8 cellular contexts compared by ENCODE assay signal in the genomic region with DNA sequence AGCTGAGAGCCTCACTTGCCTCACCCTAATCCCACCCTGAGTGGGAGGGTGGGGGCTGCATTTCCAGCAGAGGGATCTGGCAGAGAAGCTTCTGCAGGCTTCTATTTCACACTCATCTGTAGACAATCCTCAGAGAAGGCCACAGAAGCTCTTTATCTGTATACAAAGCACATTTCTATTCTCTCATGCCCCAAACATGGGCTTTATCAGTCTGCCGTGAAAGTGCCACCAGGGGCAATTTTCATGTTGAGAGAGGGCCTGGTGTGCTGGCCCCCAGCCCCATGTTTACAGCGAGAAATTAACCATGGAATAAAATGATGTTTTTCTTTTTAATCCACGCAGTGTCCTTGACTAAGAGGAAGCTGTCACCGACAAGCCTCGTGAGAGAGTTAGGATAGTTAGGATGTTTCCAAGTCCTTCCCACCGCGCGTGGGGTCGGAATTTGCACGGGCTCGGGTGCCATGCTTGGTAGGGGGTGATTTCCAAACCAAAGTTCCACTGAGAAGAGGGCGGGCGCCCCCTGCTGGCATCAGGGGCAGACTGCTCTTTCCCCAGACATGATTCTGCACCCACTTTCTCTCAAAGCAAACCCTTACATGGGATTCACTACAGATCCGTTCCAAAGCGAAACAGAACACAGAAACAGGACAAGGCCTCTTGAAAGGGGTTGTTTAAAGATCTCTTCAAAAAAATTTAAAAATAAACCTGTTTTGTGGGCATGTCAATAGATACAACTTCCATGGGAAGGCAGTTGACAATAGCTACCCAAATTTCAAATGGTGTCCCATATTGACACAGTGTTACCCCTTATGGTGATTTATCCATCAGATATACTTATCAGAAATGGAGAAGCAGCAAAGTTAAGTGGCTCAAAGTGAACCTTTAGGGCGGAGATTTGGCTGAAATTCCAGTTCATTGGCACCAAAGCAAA. TPM values are rescaled to one million over a fixed set of nuclear protein-coding genes. Genes with fewer than 3 reads are reported as not detected.
DNase-seq lines count a peak whose midpoint lies in the region; ATAC-seq, FAIRE-seq and TF ChIP-seq lines count a peak whose summit lies in the region.

No MANE protein-coding gene starts in this region.

- ATAC-seq in mucosa of descending colon = peak; percentile 71
- ATAC-seq in HG03139 (IDR thresholded peaks at IDR 0.05; ENCODE audit: unreplicated experiment) = no peak

- no peaks in the 10 kb centered on the region for H3K4me1 ChIP-seq in endodermal cell (ENCODE audit: control insufficient read depth, insufficient read depth, low read length)
- peaks cover 4% of the 10 kb centered on the region for H3K4me1 ChIP-seq in mucosa of descending colon (ENCODE audit: low read depth)

- WGBS in endodermal cell (ENCODE audit: insufficient coverage in 1 of 2, insufficient read length in 1 of 2), 2 experiments = 26 to 34% methylated on average over 7 to 16 of the region's 16 CpGs

- peak; percentile 70 for FAIRE-seq in H54 (lab: Jason Lieb, UNC)

- peaks cover 11% of the 10 kb centered on the region for H3K4me1 Mint-ChIP-seq in endodermal cell

- H3K36me3 ChIP-seq in endodermal cell (ENCODE audit: control insufficient read depth, insufficient read depth, low read length) (no peaks in the 10 kb centered on the region), mucosa of descending colon (ENCODE audit: low read depth) (no peaks in the 10 kb centered on the region)

- peaks cover 6% of the 10 kb centered on the region for H3K36me3 Mint-ChIP-seq in endodermal cell (ENCODE audit: low read depth)

- peaks cover 3% of the 10 kb centered on the region for H3K27me3 Mint-ChIP-seq in endodermal cell (ENCODE audit: insufficient read depth)

- no peak for TF ChIP-seq POLR2A in H54 (IDR thresholded peaks at IDR 0.05; ENCODE audit: low read depth, low read length)

- H3K9me3 Mint-ChIP-seq in endodermal cell = peaks cover 37% of the 10 kb centered on the region

- peak; percentile 64 for DNase-seq in AG09319 (ENCODE audit: extremely low read depth, low read depth)
- DNase-seq in H54 (ENCODE audit: insufficient read length, low spot score) = peak; percentile 48
- peak; percentile 78 to 90 for DNase-seq in NCI-H524 (lab: John Stamatoyannopoulos, UW)
- peak; percentile 20 to 28 for DNase-seq in activated CD8-positive, alpha-beta memory T cell treated with anti-CD3 and anti-CD28 coated beads for 4 hours (ENCODE audit: low read depth in 2 of 2)
- peak; percentile 88 for DNase-seq in endodermal cell
- peak in 2 of 3 donors; percentile 83 to 84 for DNase-seq in mucosa of descending colon
- peak; percentile 18 to 37 for DNase-seq in stimulated activated CD8-positive, alpha-beta memory T cell treated with anti-CD3 and anti-CD28 coated beads, Interleukin-4, amount 100 ng/mL, for 4 hours (ENCODE audit: low read depth in 2 of 2, low spot score in 1 of 2)

- no peak overlapping the region for H3K27ac ChIP-seq in endodermal cell (ENCODE audit: low read depth, low read length)

- H3K4me3 Mint-ChIP-seq in endodermal cell = no peak overlapping the region

- H3K9ac ChIP-seq in endodermal cell (ENCODE audit: extremely low read depth, low read length, poor library complexity, severe bottlenecking) = no peak overlapping the region

- H3K4me3 ChIP-seq in endodermal cell (ENCODE audit: low read length) (no peak overlapping the region), mucosa of descending colon (no peak overlapping the region)

- H3K27ac Mint-ChIP-seq in endodermal cell = no peak overlapping the region

- H3K9me3 ChIP-seq in endodermal cell (ENCODE audit: control insufficient read depth, low read length) (peaks cover 35% of the 10 kb centered on the region), mucosa of descending colon (peaks cover 10% of the 10 kb centered on the region)

- no peaks in the 10 kb centered on the region for H3K27me3 ChIP-seq in endodermal cell (ENCODE audit: control insufficient read depth, insufficient read depth, low read length, poor library complexity, severe bottlenecking)

- intact Hi-C loops in mucosa of descending colon (cut with DNase I, micrococcal nuclease) = loop anchor here (2.0 to 5.0 kb wide), 2 partner anchors 173 to 178 kb away; no protein-coding TSS in a partner anchor

- TF ChIP-seq CTCF in AG09319 (IDR thresholded peaks at IDR 0.05; ENCODE audit: low read depth, low read length) (peak; percentile 98), endodermal cell (conservative IDR thresholded peaks at IDR 0.05) (peak; percentile 98), mucosa of descending colon (IDR thresholded peaks at IDR 0.05) (peak; percentile 82)

RNA-seq across cellular contexts. Expression of a gene that starts 19.4 kb away (rescaled TPM):
- under 1 TPM in 1 of 2 donors, not detected in 1; 0.24 TPM for total RNA-seq in endodermal cell
- 0.36 TPM for polyA plus RNA-seq in endodermal cell (2013, experiment 1 of 2)
- not detected for polyA plus RNA-seq in endodermal cell (2013, experiment 2 of 2)
- total RNA-seq in mucosa of descending colon = 10 to 100 TPM in 1 of 3 donors, 1 to 10 TPM in 2; 6.1 to 10.6 (median 7.7) TPM

Comparison
In these comparisons a context has a peak if more than half of its experiments do, and no peak if none do; other contexts are left out.
1. DNase-seq: peak in every context shown above with its lines; median percentile 88 in endodermal cell; 84 in NCI-H524; 84 in mucosa of descending colon; 64 in AG09319; 48 in H54; 28 in stimulated activated CD8-positive, alpha-beta memory T cell treated with anti-CD3 and anti-CD28 coated beads, Interleukin-4, amount 100 ng/mL, for 4 hours; 24 in activated CD8-positive, alpha-beta memory T cell treated with anti-CD3 and anti-CD28 coated beads for 4 hours.
2. RNA of a gene that starts 19.4 kb away (total RNA-seq): 6.1 to 10.6 TPM in mucosa of descending colon; 0.24 TPM in endodermal cell; every median in the first group is over 4 times any median in the second.
3. Peak in every context shown above with its lines, with median percentiles within 50 percentile points of each other: CTCF ChIP-seq.